Comparison of ENCODE assay signal across 10 cellular contexts in genomic region chrX:20378291-20378920, GRCh38.
DNase-seq lines count a peak whose midpoint lies in the region; ATAC-seq and TF ChIP-seq lines count a peak whose summit lies in the region.
"Had no signal": no experiment of that assay in that cellular context is flagged by ENCODE, and none has a peak within 500 bp of the region (broad histone marks: within the 10 kb centered on the region; RNA-seq: fewer than 3 reads in every experiment).

No MANE protein-coding gene starts in this region.

- ATAC-seq in GM21526 (IDR thresholded peaks at IDR 0.05; ENCODE audit: low FRiP score, unreplicated experiment) (peak; percentile 67), foreskin keratinocyte (peak; percentile 90), GM19463 (IDR thresholded peaks at IDR 0.05; ENCODE audit: unreplicated experiment) (no peak)
- ATAC-seq: Panc1 had no signal

- intact Hi-C loops in cardiac septum (cut with DNase I), result no loop called here

- H3K27ac ChIP-seq in foreskin keratinocyte, result no peak overlapping the region
- H3K27ac ChIP-seq: neutrophil had no signal

- H3K27me3 ChIP-seq in foreskin keratinocyte, result no peaks in the 10 kb centered on the region
- H3K27me3 ChIP-seq: neutrophil had no signal

- no peaks in the 10 kb centered on the region for H3K4me1 ChIP-seq in foreskin keratinocyte

- DNase-seq in Daoy (ENCODE audit: low read depth) (peak; percentile 62), NCI-H748 (lab: John Stamatoyannopoulos, UW; ENCODE audit: unreplicated experiment) (peak; percentile 84), foreskin keratinocyte (peak; percentile 61 to 69), AG20443 (ENCODE audit: low spot score) (no peak), CD1c-positive myeloid dendritic cell (ENCODE audit: extremely low spot score) (no peak), cardiac septum (ENCODE audit: low spot score) (no peak)

- no peak for TF ChIP-seq CTCF in foreskin keratinocyte (conservative IDR thresholded peaks at IDR 0.05)

Comparison
In these comparisons a context has a peak if more than half of its experiments do, and no peak if none do; other contexts are left out.
1. DNase-seq: peak in Daoy (single experiment), NCI-H748 (single experiment) and foreskin keratinocyte (2 of 2); none in AG20443 (single experiment), CD1c-positive myeloid dendritic cell (single experiment) and cardiac septum (single experiment).